ENCODE assay signal across 9 cellular contexts in the genomic region with DNA sequence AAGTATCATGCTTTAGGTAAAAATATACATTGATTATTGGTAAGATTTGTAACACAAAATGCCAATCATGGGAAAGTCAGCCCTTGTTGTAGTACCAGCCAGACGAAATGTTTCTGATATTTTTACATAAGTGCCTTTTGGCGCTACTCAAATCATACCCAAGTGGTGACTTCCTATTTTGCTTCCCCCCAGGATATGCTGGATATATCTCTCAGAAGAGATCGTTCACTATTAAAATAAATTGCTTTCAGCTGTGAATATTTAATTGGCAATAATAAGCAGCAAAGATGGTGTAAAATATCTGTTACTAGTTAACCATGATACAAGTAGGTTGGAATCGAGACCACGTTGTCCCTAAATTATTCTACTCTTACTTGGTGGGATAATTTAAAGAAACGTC.
"Had no signal": no experiment of that assay in that cellular context is flagged by ENCODE, and none has a peak within 500 bp of the region (broad histone marks: within the 10 kb centered on the region; RNA-seq: fewer than 3 reads in every experiment).

No MANE protein-coding gene starts in this region.

- H3K9me3 ChIP-seq: HAP-1 had no signal

- H3K4me2 ChIP-seq: GM23338 had no signal

- DNase-seq: GM23248, GOT3, H7, H9, HCEC 1CT, HFFc6 had no signal

- H3K36me3 ChIP-seq: HAP-1 had no signal

- ATAC-seq: GM23338, HCT116 had no signal

- H3K9ac ChIP-seq: GM23248 had no signal

- H3K4me3 ChIP-seq: GM23248, GM23338, HAP-1 had no signal

- H2AFZ ChIP-seq: GM23248, GM23338 had no signal

- H3K27ac ChIP-seq: GM23248 had no signal
